ENCODE assay signal across 15 cellular contexts in the genomic region with DNA sequence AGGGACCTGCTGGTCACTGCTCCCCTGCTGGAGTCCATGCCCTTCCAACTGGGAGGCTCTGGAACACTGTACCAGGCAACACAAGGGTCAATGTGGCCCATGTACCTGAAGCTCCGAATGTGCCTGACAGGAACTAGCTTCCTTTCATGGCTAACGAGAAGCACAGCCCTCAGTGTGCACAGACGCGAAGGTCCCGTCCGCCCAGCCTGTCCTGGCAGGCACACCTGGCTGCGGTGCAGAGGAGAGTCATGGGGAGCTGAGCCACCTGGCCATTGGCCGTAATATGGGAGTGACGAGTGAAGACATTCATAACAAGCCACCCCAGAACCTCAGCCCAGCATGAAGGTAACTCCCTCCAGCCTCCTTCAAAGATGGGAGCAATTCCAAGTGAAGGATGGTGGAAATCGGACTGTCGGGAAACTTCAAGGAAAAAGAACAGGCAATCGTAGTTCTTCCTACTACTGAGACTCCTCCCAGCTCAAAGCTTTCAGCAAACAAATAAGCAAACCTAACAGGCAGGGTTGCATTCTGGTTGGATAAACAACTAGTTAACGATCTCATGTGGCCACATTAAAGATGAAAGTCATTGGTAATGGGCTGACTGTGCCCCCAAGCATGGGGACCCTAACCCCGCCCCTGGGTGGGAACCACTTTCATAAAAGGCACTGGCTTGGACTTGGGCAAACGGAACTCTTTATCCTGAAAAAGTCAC. TPM values are rescaled to one million over a fixed set of nuclear protein-coding genes. Genes with fewer than 3 reads are reported as not detected.
DNase-seq lines count a peak whose midpoint lies in the region; ATAC-seq and TF ChIP-seq lines count a peak whose summit lies in the region.
"Had no signal": no experiment of that assay in that cellular context is flagged by ENCODE, and none has a peak within 500 bp of the region (broad histone marks: within the 10 kb centered on the region; RNA-seq: fewer than 3 reads in every experiment).

No MANE protein-coding gene starts in this region.

- peaks cover 29% of the 10 kb centered on the region for H3K36me3 ChIP-seq in left ventricle myocardium inferior
- no peaks in the 10 kb centered on the region for H3K36me3 ChIP-seq in mammary epithelial cell (ENCODE audit: insufficient read depth, low read length)
- H3K36me3 ChIP-seq in thymus (ENCODE audit: control insufficient read depth, insufficient read depth), result peaks cover 61% of the 10 kb centered on the region
- H3K36me3 ChIP-seq in mucosa of descending colon (ENCODE audit: low read depth), result no peaks in the 10 kb centered on the region

- H3K4me1 ChIP-seq in left ventricle myocardium inferior (peaks cover 71% of the 10 kb centered on the region), right cardiac atrium (ENCODE audit: control insufficient read depth, insufficient read depth, low read length) (peaks cover 10% of the 10 kb centered on the region), mammary epithelial cell (ENCODE audit: insufficient read depth, low read length) (peaks cover 31% of the 10 kb centered on the region), thymus (ENCODE audit: control insufficient read depth, insufficient read depth, low read length) (no peaks in the 10 kb centered on the region), mucosa of descending colon (ENCODE audit: low read depth) (peaks cover 4% of the 10 kb centered on the region)

- H3K27me3 ChIP-seq in left ventricle myocardium inferior (ENCODE audit: low read depth) (no peaks in the 10 kb centered on the region), right cardiac atrium (ENCODE audit: control insufficient read depth, insufficient read depth) (no peaks in the 10 kb centered on the region), mammary epithelial cell (ENCODE audit: insufficient read depth, low read length) (no peaks in the 10 kb centered on the region), thymus (ENCODE audit: control insufficient read depth, insufficient read depth) (no peaks in the 10 kb centered on the region)

- H3K9ac ChIP-seq in mammary epithelial cell (ENCODE audit: insufficient read depth, low read length), result no peak overlapping the region

- H2AFZ ChIP-seq in mammary epithelial cell (ENCODE audit: low read depth, low read length), result no peak overlapping the region

- no peak for DNase-seq in left ventricle myocardium inferior
- no peak for DNase-seq in right cardiac atrium
- peak; percentile 63 for DNase-seq in mammary epithelial cell
- peak; percentile 54 for DNase-seq in islet precursor cell
- no peak for DNase-seq in activated CD4-positive, CD25-positive, alpha-beta regulatory T cell (lab: John Stamatoyannopoulos, UW)
- no peak for DNase-seq in mucosa of descending colon
- DNase-seq: activated CD4-positive, alpha-beta T cell treated with anti-CD3 and anti-CD28 coated beads for 4 hours; hypothalamus; naive thymus-derived CD8-positive, alpha-beta T cell; NCI-H2029; NCI-H526; stimulated activated naive CD8-positive, alpha-beta T cell treated with anti-CD3 and anti-CD28 coated beads, Interleukin-15, Interleukin-2, amounts not matched to agents 100 U/mL and 50 U/mL, for 24 hours had no signal

- peak overlapping the region; percentile 27 for H3K27ac ChIP-seq in left ventricle myocardium inferior (replicated peaks)
- H3K27ac ChIP-seq in right cardiac atrium (ENCODE audit: low read length), result no peak overlapping the region
- H3K27ac ChIP-seq in mammary epithelial cell (ENCODE audit: insufficient read depth, low read depth, low read length), result peak overlapping the region; percentile 32
- peak overlapping the region; percentile 27 for H3K27ac ChIP-seq in thymus (ENCODE audit: low read depth)
- H3K27ac ChIP-seq: coronary artery had no signal

- H3K79me2 ChIP-seq in mammary epithelial cell (ENCODE audit: insufficient read depth, low read length), result peaks cover 96% of the 10 kb centered on the region

- in situ Hi-C loops in mammary epithelial cell (cut with MboI; ENCODE audit: low sequenced_read_pairs in 2 of 2), result no loop called here

- peaks cover 6% of the 10 kb centered on the region for H4K20me1 ChIP-seq in mammary epithelial cell (ENCODE audit: insufficient read depth, low read length)

- BruUV-seq in mammary epithelial cell (replicated peaks; lab: Mats Ljungman, UMichigan), result no TSS peak

- no peak overlapping the region for H3K4me3 ChIP-seq in left ventricle myocardium inferior
- H3K4me3 ChIP-seq in right cardiac atrium (ENCODE audit: low read length), result no peak overlapping the region
- no peak overlapping the region for H3K4me3 ChIP-seq in mammary epithelial cell (replicated peaks in 1 of 3; ENCODE audit: insufficient read depth in 1 of 3, low read depth in 2 of 3, low read length in 3 of 3)
- no peak overlapping the region for H3K4me3 ChIP-seq in thymus (ENCODE audit: low read length)
- no peak overlapping the region for H3K4me3 ChIP-seq in mucosa of descending colon
- H3K4me3 ChIP-seq: coronary artery had no signal

- ATAC-seq in right cardiac atrium (no peak), mucosa of descending colon (no peak), HG03139 (IDR thresholded peaks at IDR 0.05; ENCODE audit: unreplicated experiment) (no peak)
- ATAC-seq: naive thymus-derived CD8-positive, alpha-beta T cell had no signal

- 74% methylated on average over 15 of the region's 15 CpGs for WGBS in right cardiac atrium
- WGBS in mammary epithelial cell (ENCODE audit: low coverage, missing lambda C conversion rate), result 14% methylated on average over 15 of the region's 15 CpGs
- WGBS in thymus, result 94% methylated on average over 15 of the region's 15 CpGs

- TF ChIP-seq CTCF in left ventricle myocardium inferior (IDR thresholded peaks at IDR 0.05; ENCODE audit: borderline replicate concordance), result no peak
- TF ChIP-seq CTCF in mammary epithelial cell (conservative IDR thresholded peaks at IDR 0.05 in 1 of 2, IDR thresholded peaks at IDR 0.05 in 1 of 2; ENCODE audit: extremely low read depth in 1 of 2, insufficient read depth in 1 of 2, low read depth in 1 of 2, low read length in 2 of 2), result no peak
- TF ChIP-seq CTCF in mucosa of descending colon (IDR thresholded peaks at IDR 0.05), result no peak

- CTCF ChIA-PET in mammary epithelial cell (lab: Charles Lee; ENCODE audit: low non-redundant PET), result interaction anchor here (0.6 kb wide), 2 partner anchors 14 to 312 kb away, joined by 3 to 8 read pairs; no protein-coding TSS in a partner anchor

- H3K9me3 ChIP-seq in left ventricle myocardium inferior (replicated peaks) (no peaks in the 10 kb centered on the region), right cardiac atrium (ENCODE audit: control insufficient read depth, low read length) (no peaks in the 10 kb centered on the region), mammary epithelial cell (replicated peaks; ENCODE audit: insufficient read depth, low read length) (no peaks in the 10 kb centered on the region), thymus (ENCODE audit: control insufficient read depth) (no peaks in the 10 kb centered on the region), mucosa of descending colon (no peaks in the 10 kb centered on the region)

- intact Hi-C loops in left ventricle myocardium inferior (cut with micrococcal nuclease) (no loop called here), right cardiac atrium (cut with DNase I) (no loop called here), mammary epithelial cell (cut with micrococcal nuclease) (no loop called here), mucosa of descending colon (cut with DNase I, micrococcal nuclease) (no loop called here)

- dilution Hi-C loops in mammary epithelial cell (cut with HindIII; ENCODE audit: low sequenced_read_pairs), result loop anchor here (5.0 kb wide), 1 partner anchor 47 kb away; no protein-coding TSS in a partner anchor

- peak overlapping the region; percentile 68 for H3K4me2 ChIP-seq in mammary epithelial cell (ENCODE audit: insufficient read depth, low read depth, low read length)

RNA-seq across cellular contexts. Expression of a gene that starts 13.2 kb away (rescaled TPM):
- total RNA-seq in left ventricle myocardium inferior (39.7 TPM), right cardiac atrium (10 to 100 TPM; 26.2 to 30.7 (median 27.5) TPM), mammary epithelial cell (10 to 100 TPM; 17.2 to 35.7 TPM), mucosa of descending colon (10 to 100 TPM; 25.7 to 34.4 (median 27.1) TPM)
- polyA plus RNA-seq in right cardiac atrium (46.2 TPM), mammary epithelial cell (61.2 TPM), thymus (23.3 TPM)
- 56.2 TPM for polyA minus RNA-seq in mammary epithelial cell

RNA-seq across cellular contexts. Expression of a gene that starts 52.5 kb away (rescaled TPM):
- 17.7 TPM for total RNA-seq in left ventricle myocardium inferior
- 10 to 100 TPM in 3 of 4 donors, 1 to 10 TPM in 1; 8.1 to 15.7 (median 12.1) TPM for total RNA-seq in right cardiac atrium
- 10.9 TPM for polyA plus RNA-seq in right cardiac atrium
- total RNA-seq in mammary epithelial cell, result 10 to 100 TPM in 1 of 2 donors, 1 to 10 TPM in 1; 6.1 to 10.8 TPM
- polyA plus RNA-seq in mammary epithelial cell, result 2.8 TPM
- 4.4 TPM for polyA minus RNA-seq in mammary epithelial cell
- polyA plus RNA-seq in thymus, result 4.8 TPM
- total RNA-seq in mucosa of descending colon, result 10 to 100 TPM in 1 of 3 donors, 1 to 10 TPM in 2; 3.9 to 11.1 (median 7.2) TPM

Comparison
In these comparisons a context has a peak if more than half of its experiments do, and no peak if none do; other contexts are left out.
1. DNase-seq: peak in mammary epithelial cell (single experiment) and islet precursor cell (single experiment); none in left ventricle myocardium inferior (single experiment), right cardiac atrium (0 of 3), activated CD4-positive, CD25-positive, alpha-beta regulatory T cell (0 of 4) and mucosa of descending colon (0 of 3).